18 cellular contexts compared by ENCODE assay signal in the genomic region with DNA sequence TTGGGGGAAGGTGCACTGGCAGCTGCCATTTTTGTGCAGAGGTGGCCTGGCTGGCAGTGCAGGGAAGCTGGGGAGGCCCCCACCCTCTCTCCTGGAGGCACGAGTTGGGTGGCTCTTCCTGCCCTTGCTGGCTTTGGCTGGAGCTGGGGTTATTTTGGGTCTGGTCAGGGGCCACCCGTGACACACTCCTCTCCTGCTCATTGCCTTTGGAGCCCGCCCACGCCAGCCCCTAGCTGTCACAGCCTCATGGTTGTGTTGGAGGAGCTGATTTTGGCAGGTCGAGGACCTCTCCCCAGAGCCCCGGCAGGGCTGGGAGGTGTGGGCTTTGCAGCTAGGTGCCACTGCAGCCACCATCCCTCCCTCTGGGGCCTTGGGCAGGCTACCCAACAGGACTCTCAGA. TPM values are rescaled to one million over a fixed set of nuclear protein-coding genes. Genes with fewer than 3 reads are reported as not detected.
"Had no signal": no experiment of that assay in that cellular context is flagged by ENCODE, and none has a peak within 500 bp of the region (broad histone marks: within the 10 kb centered on the region; RNA-seq: fewer than 3 reads in every experiment).

No MANE protein-coding gene starts in this region.

- H3K36me3 Mint-ChIP-seq: activated naive CD8-positive, alpha-beta T cell treated with anti-CD3 and anti-CD28 coated beads, Interleukin-2, amount 10 ng/mL, durations not matched to agents 7 days and 5 days; naive B cell had no signal

- ATAC-seq: activated T-cell treated with anti-CD3 and anti-CD28 coated beads, Interleukin-2, amount 50 U/mL, for 4 hours; WTC11 had no signal

- H3K27me3 Mint-ChIP-seq: activated naive CD8-positive, alpha-beta T cell treated with anti-CD3 and anti-CD28 coated beads, Interleukin-2, amount 10 ng/mL, durations not matched to agents 7 days and 5 days; brain; progenitor cell of endocrine pancreas; stimulated activated naive CD8-positive, alpha-beta T cell treated with anti-CD3 and anti-CD28 coated beads, Interleukin-15, Interleukin-2, amounts not matched to agents 100 ng/mL and 50 ng/mL, for 24 hours had no signal

- H3K4me3 Mint-ChIP-seq: activated naive CD8-positive, alpha-beta T cell treated with anti-CD3 and anti-CD28 coated beads, Interleukin-2, amount 10 ng/mL, durations not matched to agents 7 days and 5 days; activated T-cell treated with anti-CD3 and anti-CD28 coated beads, Interleukin-2, amount 50 U/mL, for 4 hours; brain; naive B cell; stimulated activated naive CD8-positive, alpha-beta T cell treated with anti-CD3 and anti-CD28 coated beads, Interleukin-15, Interleukin-2, amounts not matched to agents 100 ng/mL and 50 ng/mL, for 24 hours; WTC11 had no signal

- H3K9me3 Mint-ChIP-seq: activated naive CD8-positive, alpha-beta T cell treated with anti-CD3 and anti-CD28 coated beads, Interleukin-2, amount 10 ng/mL, durations not matched to agents 7 days and 5 days; activated T-cell treated with anti-CD3 and anti-CD28 coated beads, Interleukin-2, amount 50 U/mL, for 4 hours; brain; naive B cell; stimulated activated naive CD8-positive, alpha-beta T cell treated with anti-CD3 and anti-CD28 coated beads, Interleukin-15, Interleukin-2, amounts not matched to agents 100 ng/mL and 50 ng/mL, for 24 hours; WTC11 had no signal

- H3K4me1 Mint-ChIP-seq: activated naive CD8-positive, alpha-beta T cell treated with anti-CD3 and anti-CD28 coated beads, Interleukin-2, amount 10 ng/mL, durations not matched to agents 7 days and 5 days; naive B cell; WTC11 had no signal

- H3K27ac Mint-ChIP-seq: activated naive CD8-positive, alpha-beta T cell treated with anti-CD3 and anti-CD28 coated beads, Interleukin-2, amount 10 ng/mL, durations not matched to agents 7 days and 5 days; brain; naive B cell; progenitor cell of endocrine pancreas; stimulated activated naive CD8-positive, alpha-beta T cell treated with anti-CD3 and anti-CD28 coated beads, Interleukin-15, Interleukin-2, amounts not matched to agents 100 ng/mL and 50 ng/mL, for 24 hours; WTC11 had no signal

- DNase-seq: activated CD8-positive, alpha-beta memory T cell treated with anti-CD3 and anti-CD28 coated beads, Interleukin-2, amount 50 U/mL, for 48 hours; activated naive CD4-positive, alpha-beta T cell treated with Interleukin-2 at 50 U/mL for 16 hours; activated naive CD8-positive, alpha-beta T cell treated with anti-CD3 and anti-CD28 coated beads, Interleukin-2, amount 10 ng/mL, durations not matched to agents 7 days and 5 days; activated T-cell treated with anti-CD3 and anti-CD28 coated beads, Interleukin-2, amount 50 U/mL, for 4 hours; central memory CD4-positive, alpha-beta T cell; dermis blood vessel endothelial cell; effector CD8-positive, alpha-beta T cell; mesenchymal stem cell; naive B cell; occipital lobe; stimulated activated CD4-positive, alpha-beta T cell treated with anti-CD3 and anti-CD28 coated beads, Interleukin-12 subunit alpha, Interleukin-12 subunit beta, amount 100 ng/mL, for 4 hours; T1000 had no signal

RNA-seq across cellular contexts. Expression of a gene that starts 21.5 kb away (rescaled TPM):
- total RNA-seq: activated CD8-positive, alpha-beta memory T cell treated with anti-CD3 and anti-CD28 coated beads for 36 hours; activated naive CD8-positive, alpha-beta T cell treated with anti-CD3 and anti-CD28 coated beads, Interleukin-2, amount 10 ng/mL, durations not matched to agents 7 days and 5 days; T-helper 1 cell treated with Interleukin-12 subunit alpha and Interleukin-12 subunit beta and Interleukin-4 antibody, amounts not matched to agents 30 ng/mL and 1 ng/mL, for 36 hours had no signal
